In the genomic region with DNA sequence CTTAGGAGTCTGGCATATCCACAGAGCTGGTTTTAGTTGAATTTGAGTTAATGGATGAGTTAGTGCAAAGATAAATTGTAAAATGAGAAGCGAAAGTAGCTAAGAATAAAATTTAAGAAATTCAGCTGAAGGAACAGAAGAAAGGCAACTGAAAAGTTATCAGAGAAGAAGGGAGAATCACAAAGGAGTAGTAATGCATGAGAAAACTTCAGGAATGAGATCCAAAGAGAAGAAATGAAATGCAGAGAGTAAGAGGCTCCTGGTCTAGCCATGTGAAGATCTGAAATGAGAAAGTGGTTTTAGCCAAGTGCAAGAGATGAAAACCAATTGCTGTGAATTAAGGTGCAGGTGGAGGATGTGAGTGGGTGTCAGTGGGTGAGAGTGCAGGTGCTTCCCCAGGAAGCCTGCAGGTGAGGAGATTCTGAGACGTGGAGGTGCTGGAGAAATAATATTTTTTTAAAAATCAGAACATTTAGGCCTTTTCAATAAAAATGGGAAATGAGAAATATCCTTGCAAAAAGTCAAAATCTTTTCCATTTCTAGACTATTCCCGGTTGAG, we compare ENCODE assay signal across 9 cellular contexts. TPM values are rescaled to one million over a fixed set of nuclear protein-coding genes. Genes with fewer than 3 reads are reported as not detected.
DNase-seq lines count a peak whose midpoint lies in the region; ATAC-seq and TF ChIP-seq lines count a peak whose summit lies in the region.
"Had no signal": no experiment of that assay in that cellular context is flagged by ENCODE, and none has a peak within 500 bp of the region (broad histone marks: within the 10 kb centered on the region; RNA-seq: fewer than 3 reads in every experiment).

No MANE protein-coding gene starts in this region.

- no peak overlapping the region for H3K4me3 ChIP-seq in body of pancreas
- H3K4me3 ChIP-seq in osteoblast (ENCODE audit: insufficient read depth, low read length) = no peak overlapping the region

- H3K9me3 ChIP-seq in body of pancreas = no peaks in the 10 kb centered on the region
- no peaks in the 10 kb centered on the region for H3K9me3 ChIP-seq in osteoblast (ENCODE audit: low read depth, low read length)

- 88 to 89% methylated on average over 3 of the region's 3 CpGs for WGBS in body of pancreas, 2 donors

- H3K4me1 Mint-ChIP-seq in T-cell = peaks cover 24 to 31% (median 29%) of the 10 kb centered on the region in 3 donors

- H3K4me2 ChIP-seq in osteoblast (ENCODE audit: insufficient read depth, low read length) = no peak overlapping the region

- TF ChIP-seq POLR2A in GM15510 (IDR thresholded peaks at IDR 0.05; ENCODE audit: borderline replicate concordance, extremely low read depth, insufficient read length) (peak; percentile 23), body of pancreas (IDR thresholded peaks at IDR 0.05) (no peak)

- no peaks in the 10 kb centered on the region for H3K27me3 Mint-ChIP-seq in T-cell

- H2AFZ ChIP-seq in osteoblast (ENCODE audit: low read length) = no peak overlapping the region

- H3K27me3 ChIP-seq in body of pancreas (no peaks in the 10 kb centered on the region), osteoblast (ENCODE audit: insufficient read depth, low read length) (no peaks in the 10 kb centered on the region)

- ATAC-seq in GM19324 (IDR thresholded peaks at IDR 0.05; ENCODE audit: low FRiP score, unreplicated experiment) = peak; percentile 56
- ATAC-seq in HG02870 (IDR thresholded peaks at IDR 0.05; ENCODE audit: unreplicated experiment) = peak; percentile 44
- peak in 3 of 4 experiments; percentile 46 to 72 (median 47) for ATAC-seq in T-cell (replicated peaks in 1 of 4)
- ATAC-seq in body of pancreas = no peak

- intact Hi-C loops in body of pancreas (cut with DNase I) = no loop called here

- H3K36me3 Mint-ChIP-seq in T-cell = peaks cover 13% of the 10 kb centered on the region

- H3K9me3 Mint-ChIP-seq in T-cell = no peaks in the 10 kb centered on the region

- POLR2A ChIA-PET in T-cell (lab: Charles Lee) = no interaction called here

- H3K79me2 ChIP-seq in osteoblast (ENCODE audit: insufficient read depth, low read length) = no peaks in the 10 kb centered on the region

- peak overlapping the region; percentile 1 to 57 for H3K27ac Mint-ChIP-seq in T-cell

- TF ChIP-seq CTCF in body of pancreas (IDR thresholded peaks at IDR 0.05) (no peak), osteoblast (IDR thresholded peaks at IDR 0.05; ENCODE audit: extremely low read depth, low read depth, low read length) (no peak)

- H3K4me1 ChIP-seq in body of pancreas = peaks cover 7% of the 10 kb centered on the region
- H3K4me1 ChIP-seq in osteoblast (ENCODE audit: insufficient read depth, low read length) = no peaks in the 10 kb centered on the region

- H3K36me3 ChIP-seq in body of pancreas (replicated peaks in 1 of 2; ENCODE audit: insufficient read depth in 1 of 2, low read depth in 2 of 2) = no peaks in the 10 kb centered on the region
- no peaks in the 10 kb centered on the region for H3K36me3 ChIP-seq in osteoblast (ENCODE audit: insufficient read depth, low read length)

- no peak overlapping the region for H3K27ac ChIP-seq in body of pancreas
- H3K27ac ChIP-seq in osteoblast (ENCODE audit: low read depth, low read length) = no peak overlapping the region

- no peaks in the 10 kb centered on the region for H4K20me1 ChIP-seq in osteoblast (ENCODE audit: insufficient read depth, low read length)

- peak overlapping the region in 1 of 3 donors; percentile 2 for H3K4me3 Mint-ChIP-seq in T-cell

- DNase-seq in T-cell = no peak
- DNase-seq in ureter (ENCODE audit: low spot score) = no peak
- DNase-seq in body of pancreas = no peak
- DNase-seq in osteoblast (ENCODE audit: insufficient read length, low spot score, missing footprints) = no peak
- DNase-seq in stimulated activated CD4-positive, alpha-beta T cell treated with anti-CD3 and anti-CD28 coated beads, Interleukin-12 subunit alpha, Interleukin-12 subunit beta, amount 100 ng/mL, for 4 hours = no peak
- DNase-seq: effector CD4-positive, alpha-beta T cell had no signal

- CTCF ChIA-PET in T-cell (lab: Charles Lee) = interaction anchor here in 1 of 2 donors (1.5 kb wide), 1 partner anchor 44 kb away, joined by 5 read pairs; no protein-coding TSS in a partner anchor

RNA-seq across cellular contexts. Expression of a gene that starts 18.5 kb away (rescaled TPM):
- 10 to 100 TPM in 2 of 5 donors, 1 to 10 TPM in 3; 3.3 to 11.5 (median 6.1) TPM for total RNA-seq in T-cell
- 4.3 TPM for total RNA-seq in ureter
- under 1 TPM in 1 of 2 donors, not detected in 1; 0.78 TPM for total RNA-seq in body of pancreas
- total RNA-seq in osteoblast = 1.1 and 3.8 TPM in 2 replicates
